17 cellular contexts compared by ENCODE assay signal in genomic region chr11:2553886-2554285, GRCh38.
DNase-seq lines count a peak whose midpoint lies in the region; ATAC-seq and TF ChIP-seq lines count a peak whose summit lies in the region.
"Had no signal": no experiment of that assay in that cellular context is flagged by ENCODE, and none has a peak within 500 bp of the region (broad histone marks: within the 10 kb centered on the region; RNA-seq: fewer than 3 reads in every experiment).

No MANE protein-coding gene starts in this region.

- H3K79me2 ChIP-seq in hepatocyte: no peaks in the 10 kb centered on the region

- H3K27ac Mint-ChIP-seq in nephron progenitor cell (no peak overlapping the region), glutamatergic neuron (ENCODE audit: unreplicated experiment) (no peak overlapping the region)
- H3K27ac Mint-ChIP-seq in CD4-positive, alpha-beta memory T cell: no peak overlapping the region
- H3K27ac Mint-ChIP-seq: CD8-positive, alpha-beta memory T cell; HFFc6 had no signal

- CTCF ChIA-PET in CD4-positive, alpha-beta memory T cell (lab: Charles Lee; ENCODE audit: partially characterized antibody): no interaction called here

- no peak overlapping the region for H3K9ac ChIP-seq in BLaER1
- H3K9ac ChIP-seq: KMS-11 had no signal

- peaks cover 13% of the 10 kb centered on the region for H3K27me3 Mint-ChIP-seq in nephron progenitor cell (ENCODE audit: low read depth, poor library complexity)
- H3K27me3 Mint-ChIP-seq in glutamatergic neuron (ENCODE audit: unreplicated experiment): peaks cover 4% of the 10 kb centered on the region
- no peaks in the 10 kb centered on the region for H3K27me3 Mint-ChIP-seq in CD4-positive, alpha-beta memory T cell

- H3K4me3 Mint-ChIP-seq in nephron progenitor cell (peak overlapping the region; percentile 38), glutamatergic neuron (ENCODE audit: unreplicated experiment) (no peak overlapping the region)
- no peak overlapping the region for H3K4me3 Mint-ChIP-seq in CD4-positive, alpha-beta memory T cell
- H3K4me3 Mint-ChIP-seq: CD8-positive, alpha-beta memory T cell; HFFc6 had no signal

- ATAC-seq in HG03457 (IDR thresholded peaks at IDR 0.05; ENCODE audit: unreplicated experiment): no peak

- H3K9me3 Mint-ChIP-seq in nephron progenitor cell (peaks cover 46% of the 10 kb centered on the region), glutamatergic neuron (ENCODE audit: unreplicated experiment) (peaks cover 8% of the 10 kb centered on the region)
- H3K9me3 Mint-ChIP-seq in CD4-positive, alpha-beta memory T cell: no peaks in the 10 kb centered on the region
- H3K9me3 Mint-ChIP-seq: HFFc6 had no signal

- intact Hi-C loops in CD4-positive, alpha-beta memory T cell (cut with micrococcal nuclease): no loop called here

- peak overlapping the region; percentile 73; the same call in 1 of the 2 replicates for H3K27ac ChIP-seq in BLaER1
- peak overlapping the region; percentile 57 for H3K27ac ChIP-seq in hepatocyte
- no peak overlapping the region for H3K27ac ChIP-seq in CD4-positive, alpha-beta memory T cell (ENCODE audit: low read depth, low read length)
- H3K27ac ChIP-seq: KMS-11, RWPE1 had no signal

- WGBS in hepatocyte (ENCODE audit: low lambda C conversion rate, missing lambda C conversion rate): 93% methylated on average over 9 of the region's 9 CpGs

- H3K9me2 ChIP-seq in hepatocyte (replicated peaks; ENCODE audit: insufficient read depth): no peaks in the 10 kb centered on the region

- peaks cover 66% of the 10 kb centered on the region for H3K4me1 ChIP-seq in BLaER1
- H3K4me1 ChIP-seq in hepatocyte (ENCODE audit: insufficient read depth): peaks cover 14% of the 10 kb centered on the region
- H3K4me1 ChIP-seq in CD4-positive, alpha-beta memory T cell (ENCODE audit: insufficient read depth, low read length): no peaks in the 10 kb centered on the region

- TF ChIP-seq CTCF in hepatocyte (IDR thresholded peaks at IDR 0.05; ENCODE audit: poor library complexity) (no peak), nephron progenitor cell (IDR thresholded peaks at IDR 0.05) (no peak), glutamatergic neuron (IDR thresholded peaks at IDR 0.05; ENCODE audit: partially characterized antibody, unreplicated experiment) (no peak)

- H3K4me2 ChIP-seq in BLaER1 (peak overlapping the region; percentile 88), hepatocyte (no peak overlapping the region)
- H3K4me2 ChIP-seq: KMS-11 had no signal

- H2AFZ ChIP-seq in hepatocyte: no peak overlapping the region

- no peaks in the 10 kb centered on the region for H3K27me3 ChIP-seq in BLaER1
- H3K27me3 ChIP-seq in hepatocyte: no peaks in the 10 kb centered on the region
- no peaks in the 10 kb centered on the region for H3K27me3 ChIP-seq in CD4-positive, alpha-beta memory T cell (ENCODE audit: insufficient read depth, low read length)

- H4K20me1 ChIP-seq in BLaER1: no peaks in the 10 kb centered on the region
- H4K20me1 ChIP-seq in hepatocyte (ENCODE audit: insufficient read depth, poor library complexity, severe bottlenecking): no peaks in the 10 kb centered on the region

- peaks cover 26% of the 10 kb centered on the region for H3K36me3 Mint-ChIP-seq in nephron progenitor cell (ENCODE audit: low read depth)
- peaks cover 25% of the 10 kb centered on the region for H3K36me3 Mint-ChIP-seq in glutamatergic neuron (ENCODE audit: unreplicated experiment)
- H3K36me3 Mint-ChIP-seq in CD4-positive, alpha-beta memory T cell: peaks cover 0 to 4% of the 10 kb centered on the region in 2 donors
- H3K36me3 Mint-ChIP-seq: CD8-positive, alpha-beta memory T cell had no signal

- H3K4me3 ChIP-seq in BLaER1: peak overlapping the region; percentile 23; the same call in 1 of the 2 replicates
- no peak overlapping the region for H3K4me3 ChIP-seq in hepatocyte
- H3K4me3 ChIP-seq in CD4-positive, alpha-beta memory T cell (ENCODE audit: low read length in 2 of 2): no peak overlapping the region

- H3K4me1 Mint-ChIP-seq in nephron progenitor cell: peaks cover 35% of the 10 kb centered on the region
- peaks cover 4% of the 10 kb centered on the region for H3K4me1 Mint-ChIP-seq in glutamatergic neuron (ENCODE audit: low read depth, unreplicated experiment)
- peaks cover 4 to 16% (median 9%) of the 10 kb centered on the region in 4 donors for H3K4me1 Mint-ChIP-seq in CD4-positive, alpha-beta memory T cell
- H3K4me1 Mint-ChIP-seq: CD8-positive, alpha-beta memory T cell had no signal

- H3K9me3 ChIP-seq in BLaER1 (peaks cover 40% of the 10 kb centered on the region), hepatocyte (ENCODE audit: low read depth) (no peaks in the 10 kb centered on the region)
- no peaks in the 10 kb centered on the region for H3K9me3 ChIP-seq in CD4-positive, alpha-beta memory T cell (ENCODE audit: control insufficient read depth in 1 of 2, low read length in 2 of 2)

- POLR2A ChIA-PET in CD4-positive, alpha-beta memory T cell (lab: Charles Lee; ENCODE audit: partially characterized antibody): no interaction called here

- peak; percentile 15 for DNase-seq in HT-29 (ENCODE audit: low spot score)
- no peak for DNase-seq in hepatocyte (ENCODE audit: low spot score)
- DNase-seq in nephron progenitor cell: no peak
- DNase-seq in glutamatergic neuron: no peak
- DNase-seq in CD4-positive, alpha-beta memory T cell: no peak
- no peak for DNase-seq in DMS53 (lab: John Stamatoyannopoulos, UW)
- DNase-seq: GOT3; HFFc6; NCI-H1930; NCI-H524 treated with DMSO at 0.1 percent for 48 hours; NK-92 treated with Interleukin-12 subunit alpha and Interleukin-12 subunit beta, amount 100 ng/mL, for 24 hours; OCI-M1 had no signal

- H3K36me3 ChIP-seq in BLaER1: no peaks in the 10 kb centered on the region
- H3K36me3 ChIP-seq in hepatocyte (replicated peaks; ENCODE audit: insufficient read depth, low read depth): no peaks in the 10 kb centered on the region
- no peaks in the 10 kb centered on the region for H3K36me3 ChIP-seq in CD4-positive, alpha-beta memory T cell (ENCODE audit: insufficient read depth, low read length)
